27 cellular contexts compared by ENCODE assay signal in genomic region chr21:27466175-27466574, GRCh38.
DNase-seq lines count a peak whose midpoint lies in the region; ATAC-seq and TF ChIP-seq lines count a peak whose summit lies in the region.
"Had no signal": no experiment of that assay in that cellular context is flagged by ENCODE, and none has a peak within 500 bp of the region (broad histone marks: within the 10 kb centered on the region; RNA-seq: fewer than 3 reads in every experiment).

No MANE protein-coding gene starts in this region.

- peak overlapping the region; percentile 12; the same call in 1 of the 2 replicates for H3K18ac ChIP-seq in IMR-90 (ENCODE audit: low read depth, low read length)

- H3K4me2 ChIP-seq in IMR-90 (ENCODE audit: low read depth, low read length): no peak overlapping the region
- H3K4me2 ChIP-seq: PC-9 had no signal

- no CpG with 5 or more reads among the region's 2 CpGs for WGBS in IMR-90 (ENCODE audit: extremely low coverage in 2 of 2, insufficient read length in 1 of 2), 2 experiments

- H4K5ac ChIP-seq in IMR-90 (ENCODE audit: low read depth, low read length): no peak overlapping the region

- no peak for ATAC-seq in IMR-90 (ENCODE audit: low read depth)
- no peak for ATAC-seq in activated T-helper 17 cell treated with anti-CD3 and anti-CD28 coated beads, Interleukin-2, amount 50 U/mL, for 72 hours (replicated peaks)
- ATAC-seq in naive thymus-derived CD4-positive, alpha-beta T cell: no peak
- ATAC-seq: CD8-positive, alpha-beta T cell; left lobe of liver; T-helper 17 cell had no signal

- no peak overlapping the region for H2AK5ac ChIP-seq in IMR-90 (ENCODE audit: low read depth, low read length)

- H3K79me1 ChIP-seq in IMR-90 (ENCODE audit: low read depth in 1 of 2, low read length in 2 of 2): no peaks in the 10 kb centered on the region

- TF ChIP-seq RAD21 in IMR-90 (IDR thresholded peaks at IDR 0.05; ENCODE audit: low read length): no peak; the same call in 1 of the 2 replicates

- no peak overlapping the region for H3K14ac ChIP-seq in IMR-90 (replicated peaks; ENCODE audit: low read depth, low read length)

- no peaks in the 10 kb centered on the region for H3K9me1 ChIP-seq in IMR-90 (ENCODE audit: insufficient read depth, low read length)

- H3K23ac ChIP-seq in IMR-90 (ENCODE audit: low read depth, low read length): no peak overlapping the region

- H3K9me3 Mint-ChIP-seq in activated T-helper 17 cell treated with anti-CD3 and anti-CD28 coated beads, Interleukin-2, amount 50 U/mL, for 72 hours: peaks cover 16% of the 10 kb centered on the region
- peaks cover 0 to 10% (median 4%) of the 10 kb centered on the region in 11 donors for H3K9me3 Mint-ChIP-seq in naive thymus-derived CD4-positive, alpha-beta T cell

- H2AFZ ChIP-seq in IMR-90 (replicated peaks; ENCODE audit: low read length, poor library complexity): no peak overlapping the region
- H2AFZ ChIP-seq: PC-9 had no signal

- no peaks in the 10 kb centered on the region for H3K36me3 ChIP-seq in IMR-90 (ENCODE audit: control insufficient read depth, insufficient read depth, low read length)
- H3K36me3 ChIP-seq in kidney epithelial cell (ENCODE audit: control insufficient read depth, insufficient read depth, low read length): no peaks in the 10 kb centered on the region
- H3K36me3 ChIP-seq in naive thymus-derived CD4-positive, alpha-beta T cell (ENCODE audit: control insufficient read depth in 2 of 3, insufficient read depth in 3 of 3, low read length in 3 of 3): no peaks in the 10 kb centered on the region
- H3K36me3 ChIP-seq: adrenal gland, esophagus muscularis mucosa, SJSA1, thyroid gland had no signal

- POLR2A ChIA-PET in IMR-90 (lab: Charles Lee; ENCODE audit: unreplicated experiment): no interaction called here
- POLR2A ChIA-PET in naive thymus-derived CD4-positive, alpha-beta T cell (lab: Charles Lee): no interaction called here

- H3K36me3 Mint-ChIP-seq in activated T-helper 17 cell treated with anti-CD3 and anti-CD28 coated beads, Interleukin-2, amount 50 U/mL, for 72 hours (ENCODE audit: low read depth): no peaks in the 10 kb centered on the region
- no peaks in the 10 kb centered on the region for H3K36me3 Mint-ChIP-seq in naive thymus-derived CD4-positive, alpha-beta T cell
- H3K36me3 Mint-ChIP-seq: CD8-positive, alpha-beta T cell had no signal

- intact Hi-C loops in IMR-90 (cut with micrococcal nuclease): no loop called here
- intact Hi-C loops in naive thymus-derived CD4-positive, alpha-beta T cell (cut with micrococcal nuclease): no loop called here

- H2BK5ac ChIP-seq in IMR-90 (ENCODE audit: low read depth, low read length, poor library complexity, severe bottlenecking): no peak overlapping the region

- DNase-seq in GM12865 (ENCODE audit: low read depth) (peak; percentile 1), IMR-90 (no peak), cardiac fibroblast (ENCODE audit: low read depth in 2 of 2) (peak; percentile 9 to 21), kidney epithelial cell (ENCODE audit: low read depth) (no peak)
- DNase-seq in naive thymus-derived CD4-positive, alpha-beta T cell: no peak
- no peak for DNase-seq in activated effector memory CD4-positive, alpha-beta T cell treated with Interleukin-2 at 50 U/mL for 16 hours
- DNase-seq: activated CD4-positive, alpha-beta T cell treated with anti-CD3 and anti-CD28 coated beads, Interleukin-2, amount 50 U/mL, for 1 hour; adrenal gland; caudate nucleus; CD8-positive, alpha-beta T cell; DMS153; GDM1; glutamatergic neuron; KG1; NCI-H1417 treated with DMSO at 0.1 percent for 48 hours; NCI-H524; PC-9; stimulated activated naive CD4-positive, alpha-beta T cell treated with Interleukin-2 at 50 U/mL for 16 hours; T-helper 17 cell; thyroid gland had no signal

- no peak overlapping the region for H2BK15ac ChIP-seq in IMR-90 (ENCODE audit: low read depth, low read length)

- no peak overlapping the region for H3K27ac ChIP-seq in IMR-90 (ENCODE audit: insufficient read depth, low read length)
- H3K27ac ChIP-seq in naive thymus-derived CD4-positive, alpha-beta T cell (ENCODE audit: low read depth, low read length): no peak overlapping the region
- H3K27ac ChIP-seq: adrenal gland, esophagus muscularis mucosa, PC-9, SJSA1, skin epidermis, thyroid gland, VCaP had no signal

- no peak overlapping the region for H2BK120ac ChIP-seq in IMR-90 (ENCODE audit: low read depth, low read length)

- no peak overlapping the region for H3K4ac ChIP-seq in IMR-90 (ENCODE audit: low read depth, low read length)

- no peak overlapping the region for H2BK20ac ChIP-seq in IMR-90 (ENCODE audit: low read depth, low read length)

- dilution Hi-C loops in IMR-90 (cut with HindIII; ENCODE audit: low sequenced_read_pairs, unreplicated experiment): no loop called here

- H3K4me1 ChIP-seq in IMR-90 (ENCODE audit: control insufficient read depth, insufficient read depth, low read length): no peaks in the 10 kb centered on the region
- H3K4me1 ChIP-seq in naive thymus-derived CD4-positive, alpha-beta T cell (ENCODE audit: control insufficient read depth in 2 of 2, insufficient read depth in 2 of 2, low read length in 2 of 2): no peaks in the 10 kb centered on the region
- H3K4me1 ChIP-seq: adrenal gland, esophagus muscularis mucosa, SJSA1, thyroid gland had no signal

- no peak overlapping the region for H3K4me3 Mint-ChIP-seq in activated T-helper 17 cell treated with anti-CD3 and anti-CD28 coated beads, Interleukin-2, amount 50 U/mL, for 72 hours
- no peak overlapping the region for H3K4me3 Mint-ChIP-seq in naive thymus-derived CD4-positive, alpha-beta T cell
- H3K4me3 Mint-ChIP-seq: CD8-positive, alpha-beta T cell; T-helper 17 cell had no signal

- no peaks in the 10 kb centered on the region for H3K9me3 ChIP-seq in IMR-90 (ENCODE audit: control insufficient read depth, insufficient read depth, low read length)
- no peaks in the 10 kb centered on the region for H3K9me3 ChIP-seq in naive thymus-derived CD4-positive, alpha-beta T cell (ENCODE audit: control insufficient read depth in 2 of 3, low read length in 3 of 3)
- H3K9me3 ChIP-seq: adrenal gland, esophagus muscularis mucosa, SJSA1, thyroid gland had no signal

- H4K8ac ChIP-seq in IMR-90 (ENCODE audit: low read depth in 2 of 2, low read length in 2 of 2): no peak overlapping the region

- H3K27ac Mint-ChIP-seq in activated T-helper 17 cell treated with anti-CD3 and anti-CD28 coated beads, Interleukin-2, amount 50 U/mL, for 72 hours: no peak overlapping the region
- H3K27ac Mint-ChIP-seq in naive thymus-derived CD4-positive, alpha-beta T cell: no peak overlapping the region
- H3K27ac Mint-ChIP-seq: CD8-positive, alpha-beta T cell; progenitor cell of endocrine pancreas; T-helper 17 cell had no signal

- no peaks in the 10 kb centered on the region for H3K27me3 Mint-ChIP-seq in activated T-helper 17 cell treated with anti-CD3 and anti-CD28 coated beads, Interleukin-2, amount 50 U/mL, for 72 hours
- H3K27me3 Mint-ChIP-seq in naive thymus-derived CD4-positive, alpha-beta T cell: no peaks in the 10 kb centered on the region
- H3K27me3 Mint-ChIP-seq: progenitor cell of endocrine pancreas, T-helper 17 cell had no signal

- no peaks in the 10 kb centered on the region for H4K20me1 ChIP-seq in IMR-90 (ENCODE audit: insufficient read depth, low read length)

- H2AK9ac ChIP-seq in IMR-90 (replicated peaks; ENCODE audit: low read depth, low read length, poor library complexity): no peak overlapping the region

- no peak overlapping the region for H3K56ac ChIP-seq in IMR-90 (ENCODE audit: extremely low read depth, insufficient read depth, low read length)

- no peak overlapping the region for H4K91ac ChIP-seq in IMR-90 (ENCODE audit: insufficient read depth, low read depth, low read length)

- CTCF ChIA-PET in IMR-90 (lab: Yijun Ruan, JAX): no interaction called here
- CTCF ChIA-PET in naive thymus-derived CD4-positive, alpha-beta T cell (lab: Charles Lee): no interaction called here

- TF ChIP-seq CTCF in GM12865 (IDR thresholded peaks at IDR 0.05; ENCODE audit: insufficient read depth, low read depth, low read length, missing control alignments) (no peak), IMR-90 (conservative IDR thresholded peaks at IDR 0.05; ENCODE audit: low read depth, low read length) (peak; percentile 13; the same call in 1 of the 2 replicates), cardiac fibroblast (IDR thresholded peaks at IDR 0.05; ENCODE audit: low read depth, low read length) (peak; percentile 21), kidney epithelial cell (IDR thresholded peaks at IDR 0.05; ENCODE audit: insufficient read depth, low read length, poor library complexity, severe bottlenecking) (peak; percentile 7)

- no peaks in the 10 kb centered on the region for H3K4me1 Mint-ChIP-seq in activated T-helper 17 cell treated with anti-CD3 and anti-CD28 coated beads, Interleukin-2, amount 50 U/mL, for 72 hours
- H3K4me1 Mint-ChIP-seq in naive thymus-derived CD4-positive, alpha-beta T cell: no peaks in the 10 kb centered on the region
- H3K4me1 Mint-ChIP-seq: T-helper 17 cell had no signal

- no peak overlapping the region for H3K9ac ChIP-seq in IMR-90 (ENCODE audit: low read depth, low read length)

- TF ChIP-seq POLR2A in IMR-90 (IDR thresholded peaks at IDR 0.05; ENCODE audit: low read depth, low read length): no peak

- H3K27me3 ChIP-seq in IMR-90 (ENCODE audit: control insufficient read depth, insufficient read depth, low read length) (no peaks in the 10 kb centered on the region), kidney epithelial cell (ENCODE audit: control insufficient read depth, insufficient read depth, low read length) (no peaks in the 10 kb centered on the region)
- no peaks in the 10 kb centered on the region for H3K27me3 ChIP-seq in naive thymus-derived CD4-positive, alpha-beta T cell (ENCODE audit: control insufficient read depth in 2 of 2, insufficient read depth in 2 of 2, low read length in 2 of 2)
- H3K27me3 ChIP-seq: adrenal gland, esophagus muscularis mucosa, SJSA1, thyroid gland had no signal

- in situ Hi-C loops in IMR-90 (cut with MboI; ENCODE audit: low sequenced_read_pairs): no loop called here

- no TSS peak for BruUV-seq in IMR-90 (replicated peaks; lab: Mats Ljungman, UMichigan)

- H3K4me3 ChIP-seq in GM12865 (ENCODE audit: low read depth, low read length) (no peak overlapping the region), IMR-90 (ENCODE audit: insufficient read depth, low read depth, low read length) (no peak overlapping the region), cardiac fibroblast (replicated peaks in 1 of 2; ENCODE audit: low read depth in 2 of 2, low read length in 2 of 2) (no peak overlapping the region), kidney epithelial cell (ENCODE audit: low read depth, low read length) (no peak overlapping the region)
- no peak overlapping the region for H3K4me3 ChIP-seq in naive thymus-derived CD4-positive, alpha-beta T cell (ENCODE audit: low read length)
- H3K4me3 ChIP-seq: adrenal gland, esophagus muscularis mucosa, PC-9, SJSA1, skin epidermis, thyroid gland had no signal

TF ChIP-seq in IMR-90, 13 proteins besides CTCF, POLR2A, EP300 and RAD21 (continues in another document):
- no peak for TF ChIP-seq FOS (IDR thresholded peaks at IDR 0.05; ENCODE audit: low read depth, low read length)

Comparison
In these comparisons a context has a peak if more than half of its experiments do, and no peak if none do; other contexts are left out.
1. DNase-seq: peak in GM12865 (single experiment) and cardiac fibroblast (2 of 2); none in IMR-90 (single experiment), kidney epithelial cell (single experiment), naive thymus-derived CD4-positive, alpha-beta T cell (0 of 9) and activated effector memory CD4-positive, alpha-beta T cell treated with Interleukin-2 at 50 U/mL for 16 hours (single experiment).